ENCODE assay signal across 1 cellular context in the genomic region with DNA sequence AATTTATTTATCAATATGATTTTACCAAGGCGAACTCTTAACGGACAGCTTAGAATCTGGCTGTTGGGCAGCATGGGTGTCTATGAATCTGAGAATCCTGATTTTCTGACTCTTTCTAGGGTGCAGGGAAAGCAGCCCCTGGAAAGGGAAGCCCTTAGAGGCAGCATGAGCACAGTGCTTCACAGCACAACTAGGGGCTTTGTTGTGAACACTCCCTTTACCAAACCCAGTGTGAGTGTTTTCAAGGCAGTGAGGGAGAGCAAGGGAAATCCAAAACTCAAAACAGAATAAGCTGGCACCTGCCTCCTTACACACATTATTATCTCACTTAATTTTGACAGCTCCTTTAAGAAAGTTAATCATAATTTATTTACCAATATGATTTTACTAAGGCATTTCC.
TF ChIP-seq lines count a peak whose summit lies in the region.

No MANE protein-coding gene starts in this region.

TF ChIP-seq in WTC11, 78 proteins besides CTCF, POLR2A, EP300 and RAD21 (continued from another document):
- TF ChIP-seq NR1H2 (CRISPR knock-in tag; IDR thresholded peaks at IDR 0.05), result no peak
